In genomic region chr15:77035584-77035983, GRCh38 we compare ENCODE assay signal across 16 cellular contexts. TPM values are rescaled to one million over a fixed set of nuclear protein-coding genes. Genes with fewer than 3 reads are reported as not detected.
A peak's percentile ranks its signal among the peaks of the same experiment; 100 is the strongest.
DNase-seq lines count a peak whose midpoint lies in the region; ATAC-seq, FAIRE-seq and TF ChIP-seq lines count a peak whose summit lies in the region.
"Had no signal": no experiment of that assay in that cellular context is flagged by ENCODE, and none has a peak within 500 bp of the region (broad histone marks: within the 10 kb centered on the region; RNA-seq: fewer than 3 reads in every experiment).

No MANE protein-coding gene starts in this region.

- H3K4me3 Mint-ChIP-seq in activated CD8-positive, alpha-beta memory T cell treated with anti-CD3 and anti-CD28 coated beads, Interleukin-2, amount 10 ng/mL, durations not matched to agents 7 days and 5 days: no peak overlapping the region
- H3K4me3 Mint-ChIP-seq in Calu3 (ENCODE audit: low read depth, unreplicated experiment): no peak overlapping the region
- no peak overlapping the region for H3K4me3 Mint-ChIP-seq in CD8-positive, alpha-beta memory T cell
- H3K4me3 Mint-ChIP-seq: CD4-positive, CD25-positive, alpha-beta regulatory T cell had no signal

- CTCF ChIA-PET in activated CD8-positive, alpha-beta memory T cell treated with anti-CD3 and anti-CD28 coated beads, Interleukin-2, amount 10 ng/mL, durations not matched to agents 7 days and 5 days (lab: Charles Lee): interaction anchor here (1.0 to 3.6 kb wide), 5 partner anchors 9 to 62 kb away, joined by 3 to 29 read pairs (median 6); no protein-coding TSS in a partner anchor
- CTCF ChIA-PET in Calu3 (lab: Charles Lee): interaction anchor here (0.9 to 1.3 kb wide), 3 partner anchors 35 to 508 kb away, joined by 3 to 6 read pairs (median 5); partner anchors contain the start of gene TSPAN3
- CTCF ChIA-PET in CD8-positive, alpha-beta memory T cell (lab: Charles Lee): interaction anchor here (0.6 to 2.1 kb wide), 7 partner anchors 9 to 507 kb away, joined by 3 to 9 read pairs (median 6); partner anchors contain the start of gene PSTPIP1

- ATAC-seq in activated CD8-positive, alpha-beta memory T cell treated with anti-CD3 and anti-CD28 coated beads, Interleukin-2, amount 10 ng/mL, durations not matched to agents 7 days and 5 days: no peak
- no peak for ATAC-seq in pancreas

- peaks cover 9% of the 10 kb centered on the region for H3K4me1 Mint-ChIP-seq in activated CD8-positive, alpha-beta memory T cell treated with anti-CD3 and anti-CD28 coated beads, Interleukin-2, amount 10 ng/mL, durations not matched to agents 7 days and 5 days
- peaks cover 15% of the 10 kb centered on the region for H3K4me1 Mint-ChIP-seq in Calu3 (ENCODE audit: low read depth, unreplicated experiment)
- H3K4me1 Mint-ChIP-seq in CD8-positive, alpha-beta memory T cell: peaks cover 1 to 12% (median 5%) of the 10 kb centered on the region in 3 donors

- TF ChIP-seq CTCF in Calu3 (IDR thresholded peaks at IDR 0.05; ENCODE audit: unreplicated experiment) (no peak), pancreas (IDR thresholded peaks at IDR 0.05) (no peak)

- H3K4me3 ChIP-seq in pancreas: no peak overlapping the region
- H3K4me3 ChIP-seq in CD8-positive, alpha-beta memory T cell (ENCODE audit: low read length): no peak overlapping the region
- H3K4me3 ChIP-seq: SJSA1, upper lobe of left lung had no signal

- peaks cover 2% of the 10 kb centered on the region for H3K9me3 Mint-ChIP-seq in activated CD8-positive, alpha-beta memory T cell treated with anti-CD3 and anti-CD28 coated beads, Interleukin-2, amount 10 ng/mL, durations not matched to agents 7 days and 5 days (ENCODE audit: low read depth)
- no peaks in the 10 kb centered on the region for H3K9me3 Mint-ChIP-seq in Calu3 (ENCODE audit: low read depth, unreplicated experiment)
- peaks cover 0 to 24% (median 3%) of the 10 kb centered on the region in 5 donors for H3K9me3 Mint-ChIP-seq in CD8-positive, alpha-beta memory T cell

- no peaks in the 10 kb centered on the region for H3K27me3 Mint-ChIP-seq in activated CD8-positive, alpha-beta memory T cell treated with anti-CD3 and anti-CD28 coated beads, Interleukin-2, amount 10 ng/mL, durations not matched to agents 7 days and 5 days
- H3K27me3 Mint-ChIP-seq in Calu3 (ENCODE audit: unreplicated experiment): no peaks in the 10 kb centered on the region
- peaks cover 0 to under 1% of the 10 kb centered on the region in 2 donors for H3K27me3 Mint-ChIP-seq in CD8-positive, alpha-beta memory T cell
- H3K27me3 Mint-ChIP-seq: CD4-positive, CD25-positive, alpha-beta regulatory T cell had no signal

- no peaks in the 10 kb centered on the region for H3K4me1 ChIP-seq in pancreas
- H3K4me1 ChIP-seq in CD8-positive, alpha-beta memory T cell (ENCODE audit: insufficient read depth, low read length): no peaks in the 10 kb centered on the region
- H3K4me1 ChIP-seq: SJSA1 had no signal

- no TSS peak for BruUV-seq in Calu3 (replicated peaks; lab: Mats Ljungman, UMichigan)

- peak; percentile 11 for DNase-seq in activated CD8-positive, alpha-beta memory T cell treated with anti-CD3 and anti-CD28 coated beads, Interleukin-2, amount 50 U/mL, for 4 hours
- DNase-seq in activated CD8-positive, alpha-beta memory T cell treated with anti-CD3 and anti-CD28 coated beads, Interleukin-2, amount 10 ng/mL, durations not matched to agents 7 days and 5 days: no peak
- DNase-seq in Calu3 (no peak), ecto neural progenitor cell (ENCODE audit: low spot score) (peak; percentile 38), pancreas (peak in 4 of 6 donors; percentile 10 to 60 (median 32)), NCI-H82 treated with DMSO at 0.1 percent for 48 hours (lab: John Stamatoyannopoulos, UW; ENCODE audit: unreplicated experiment) (no peak), RKO (ENCODE audit: low spot score) (no peak)
- DNase-seq in CD8-positive, alpha-beta memory T cell: no peak
- DNase-seq: activated CD4-positive, alpha-beta T cell treated with anti-CD3 and anti-CD28 coated beads for 1 hour; CD4-positive, CD25-positive, alpha-beta regulatory T cell; NCI-H2029; T1000 had no signal

- H3K36me3 ChIP-seq in pancreas: no peaks in the 10 kb centered on the region
- H3K36me3 ChIP-seq in CD8-positive, alpha-beta memory T cell (ENCODE audit: insufficient read depth, low read length): peaks cover 38% of the 10 kb centered on the region

- 94% methylated on average over 9 of the region's 9 CpGs for WGBS in pancreas, 2 donors

- FAIRE-seq in pancreas (lab: Jason Lieb, UNC): no peak
- FAIRE-seq: A204.1 had no signal

- H3K36me3 Mint-ChIP-seq in activated CD8-positive, alpha-beta memory T cell treated with anti-CD3 and anti-CD28 coated beads, Interleukin-2, amount 10 ng/mL, durations not matched to agents 7 days and 5 days: peaks cover 52% of the 10 kb centered on the region
- H3K36me3 Mint-ChIP-seq in Calu3 (ENCODE audit: insufficient read depth, unreplicated experiment): peaks cover 65% of the 10 kb centered on the region
- peaks cover 2 to 67% (median 5%) of the 10 kb centered on the region in 3 donors for H3K36me3 Mint-ChIP-seq in CD8-positive, alpha-beta memory T cell

- POLR2A ChIA-PET in CD8-positive, alpha-beta memory T cell (lab: Charles Lee): no interaction called here

- intact Hi-C loops in Calu3 (cut with micrococcal nuclease; ENCODE audit: unreplicated experiment) (no loop called here), pancreas (cut with DNase I) (no loop called here)

- no peaks in the 10 kb centered on the region for H3K27me3 ChIP-seq in pancreas
- no peaks in the 10 kb centered on the region for H3K27me3 ChIP-seq in CD8-positive, alpha-beta memory T cell (ENCODE audit: insufficient read depth, low read length, poor library complexity, severe bottlenecking)
- H3K27me3 ChIP-seq: SJSA1, upper lobe of left lung had no signal

- H3K27ac ChIP-seq in pancreas: no peak overlapping the region
- H3K27ac ChIP-seq in CD8-positive, alpha-beta memory T cell (ENCODE audit: low read depth, low read length): no peak overlapping the region
- H3K27ac ChIP-seq: SJSA1, upper lobe of left lung had no signal

- no peaks in the 10 kb centered on the region for H3K9me3 ChIP-seq in pancreas
- H3K9me3 ChIP-seq in CD8-positive, alpha-beta memory T cell (ENCODE audit: low read length): no peaks in the 10 kb centered on the region
- H3K9me3 ChIP-seq: SJSA1, upper lobe of left lung had no signal

- no peak overlapping the region for H3K27ac Mint-ChIP-seq in activated CD8-positive, alpha-beta memory T cell treated with anti-CD3 and anti-CD28 coated beads, Interleukin-2, amount 10 ng/mL, durations not matched to agents 7 days and 5 days
- peak overlapping the region; percentile 73 for H3K27ac Mint-ChIP-seq in Calu3 (ENCODE audit: unreplicated experiment)
- peak overlapping the region in 3 of 8 donors; percentile 9 to 38 (median 32) for H3K27ac Mint-ChIP-seq in CD8-positive, alpha-beta memory T cell

RNA-seq across cellular contexts. Expression of gene TSPAN3, which starts 35.3 kb away (rescaled TPM):
- total RNA-seq in activated CD8-positive, alpha-beta memory T cell treated with anti-CD3 and anti-CD28 coated beads, Interleukin-2, amount 10 ng/mL, durations not matched to agents 7 days and 5 days: 10 to 100 TPM; 20.9 to 29.4 TPM
- 404 and 463 TPM in 2 replicates for total RNA-seq in Calu3 (2022)
- 100 to 1,000 TPM in 2 of 6 donors, 10 to 100 TPM in 4; 71.6 to 158 (median 88.5) TPM for total RNA-seq in pancreas
- polyA plus RNA-seq in pancreas: 100 to 1,000 TPM in 1 of 2 donors, 10 to 100 TPM in 1; 86.7 to 173 TPM
- total RNA-seq in CD8-positive, alpha-beta memory T cell: 10 to 100 TPM; 59.3 to 60.5 TPM
- 45.2 TPM for polyA plus RNA-seq in CD8-positive, alpha-beta memory T cell

RNA-seq across cellular contexts. Expression of gene PSTPIP1, which starts 40.7 kb away (rescaled TPM):
- 100 to 1,000 TPM; 157 to 255 TPM for total RNA-seq in activated CD8-positive, alpha-beta memory T cell treated with anti-CD3 and anti-CD28 coated beads, Interleukin-2, amount 10 ng/mL, durations not matched to agents 7 days and 5 days
- total RNA-seq in Calu3 (2022) (not detected in 2 replicates), pancreas (1 to 10 TPM in 4 of 6 donors, under 1 TPM in 1, not detected in 1; 0.83 to 4.9 (median 3.1) TPM)
- 1 to 10 TPM; 3.6 to 6.2 TPM for polyA plus RNA-seq in pancreas
- total RNA-seq in CD8-positive, alpha-beta memory T cell: 100 to 1,000 TPM; 123 to 127 TPM
- polyA plus RNA-seq in CD8-positive, alpha-beta memory T cell: 83.1 TPM
- total RNA-seq: NCI-H460, SJSA1 had no signal

Comparison
In these comparisons a context has a peak if more than half of its experiments do, and no peak if none do; other contexts are left out.
1. DNase-seq: peak in activated CD8-positive, alpha-beta memory T cell treated with anti-CD3 and anti-CD28 coated beads, Interleukin-2, amount 50 U/mL, for 4 hours (single experiment), ecto neural progenitor cell (single experiment) and pancreas (4 of 6); none in activated CD8-positive, alpha-beta memory T cell treated with anti-CD3 and anti-CD28 coated beads, Interleukin-2, amount 10 ng/mL, durations not matched to agents 7 days and 5 days (single experiment), Calu3 (single experiment), CD8-positive, alpha-beta memory T cell (0 of 5), NCI-H82 treated with DMSO at 0.1 percent for 48 hours (single experiment) and RKO (single experiment).
2. RNA of gene PSTPIP1, which starts 40.7 kb away (total RNA-seq): 157 to 255 TPM in activated CD8-positive, alpha-beta memory T cell treated with anti-CD3 and anti-CD28 coated beads, Interleukin-2, amount 10 ng/mL, durations not matched to agents 7 days and 5 days and 123 to 127 TPM in CD8-positive, alpha-beta memory T cell; 0.83 to 4.9 TPM in pancreas and not detected in Calu3; every median in the first group is over 10 times any median in the second.